5 cellular contexts compared by ENCODE assay signal in genomic region chr2:91743910-91744309, GRCh38.
DNase-seq lines count a peak whose midpoint lies in the region; ATAC-seq, FAIRE-seq and TF ChIP-seq lines count a peak whose summit lies in the region.
"Not testable (repeated sequence)": the region's sequence is repeated elsewhere in the genome, so short reads cannot be mapped to it uniquely, and the experiment has no call there.

No MANE protein-coding gene starts in this region.

- H3K79me2 ChIP-seq in GM23338 (replicated peaks; ENCODE audit: insufficient read depth), result peaks cover 12% of the 10 kb centered on the region
- H3K79me2 ChIP-seq in GM12878 (ENCODE audit: control insufficient read depth, insufficient read depth, low read length), result not testable (repeated sequence)

- not testable (repeated sequence) for H3K4me2 ChIP-seq in A549; GM12878 (ENCODE audit: control insufficient read depth, insufficient read depth)
- H3K4me2 ChIP-seq in GM23338, result peak overlapping the region; percentile 87

- not testable (repeated sequence) for TF ChIP-seq RAD21 in A549 (conservative IDR thresholded peaks at IDR 0.05 in 1 of 2, IDR thresholded peaks at IDR 0.05 in 1 of 2); GM12878 (IDR thresholded peaks at IDR 0.05; ENCODE audit: insufficient read depth, low read depth, low read length)

- not testable (repeated sequence) for TF ChIP-seq POLR2A in A549 (IDR thresholded peaks at IDR 0.05; ENCODE audit: low read length); GM12878 (IDR thresholded peaks at IDR 0.05; ENCODE audit: low read depth, low read length)

- not testable (repeated sequence) for BruUV-seq in GM12878 (replicated peaks; lab: Mats Ljungman, UMichigan)

- H3K4me3 Mint-ChIP-seq in GM23338, result peak overlapping the region; percentile 88
- H3K4me3 Mint-ChIP-seq in activated T-helper 17 cell treated with anti-CD3 and anti-CD28 coated beads, Interleukin-2, amount 50 U/mL, for 72 hours, result not testable (repeated sequence)

- not testable (repeated sequence) for DNase-seq in A549 (ENCODE audit: low read depth in 1 of 2, low spot score in 1 of 2); GM23338 (ENCODE audit: low spot score); GM12878 (ENCODE audit: low read depth, low spot score)

- H3K9ac ChIP-seq in GM12878 (ENCODE audit: control insufficient read depth, insufficient read depth, low read length), result not testable (repeated sequence)

- H3K4me1 ChIP-seq in A549; GM12878 (ENCODE audit: control insufficient read depth, insufficient read depth, low read length): not testable (repeated sequence)
- H3K4me1 ChIP-seq in GM23338 (ENCODE audit: insufficient read depth), result peaks cover 19% of the 10 kb centered on the region

- SMC1A ChIA-PET in GM12878 (lab: Charles Lee; ENCODE audit: uncharacterized antibody, unreplicated experiment), result not testable (repeated sequence)

- peak; percentile 74 for FAIRE-seq in A549 (lab: Jason Lieb, UNC)
- peak; percentile 71 for FAIRE-seq in GM12878 (lab: Jason Lieb, UNC)
- FAIRE-seq in colon (lab: Jason Lieb, UNC), result peak; percentile 10

- H3K9me3 Mint-ChIP-seq in GM23338, result not testable (repeated sequence)
- peaks cover 15% of the 10 kb centered on the region for H3K9me3 Mint-ChIP-seq in activated T-helper 17 cell treated with anti-CD3 and anti-CD28 coated beads, Interleukin-2, amount 50 U/mL, for 72 hours

- H3K9me3 ChIP-seq in A549; GM12878 (replicated peaks; ENCODE audit: control insufficient read depth, insufficient read depth, low read length): not testable (repeated sequence)

- CTCF ChIA-PET in A549 (lab: Yijun Ruan, JAX); GM12878 (lab: Yijun Ruan, JAX): not testable (repeated sequence)

- H3K4me3 ChIP-seq in A549, GM12878: not testable (repeated sequence)
- H3K4me3 ChIP-seq in GM23338, result peak overlapping the region; percentile 53

- ATAC-seq in A549, GM23338: not testable (repeated sequence)
- peak; percentile 72 for ATAC-seq in activated T-helper 17 cell treated with anti-CD3 and anti-CD28 coated beads, Interleukin-2, amount 50 U/mL, for 72 hours (replicated peaks)
- peak; percentile 18; the same call in 1 of the 3 replicates for ATAC-seq in GM12878

- RAD21 ChIA-PET in GM12878 (lab: Charles Lee; ENCODE audit: unreplicated experiment), result not testable (repeated sequence)

- in situ Hi-C loops in GM12878 (cut with MboI), result not testable (repeated sequence)

- H3K36me3 ChIP-seq in GM23338 (ENCODE audit: insufficient read depth); GM12878 (ENCODE audit: control insufficient read depth in 2 of 2, insufficient read depth in 2 of 2, low read length in 1 of 2): not testable (repeated sequence)

- H3F3A ChIP-seq in GM23338 (replicated peaks; ENCODE audit: low read depth), result not testable (repeated sequence)

- TF ChIP-seq CTCF in A549 (IDR thresholded peaks at IDR 0.05); GM23338 (conservative IDR thresholded peaks at IDR 0.05; ENCODE audit: low read depth in 2 of 2); GM12878 (IDR thresholded peaks at IDR 0.05 in 2 of 3, conservative IDR thresholded peaks at IDR 0.05 in 1 of 3; ENCODE audit: control insufficient read depth in 2 of 3, extremely low read depth in 1 of 3, insufficient read depth in 1 of 3, low read depth in 3 of 3, low read length in 3 of 3): not testable (repeated sequence)

- intact Hi-C loops in GM12878 (cut with micrococcal nuclease; ENCODE audit: unreplicated experiment), result not testable (repeated sequence)

- not testable (repeated sequence) for H4K20me1 ChIP-seq in GM23338 (replicated peaks; ENCODE audit: insufficient read depth); GM12878 (ENCODE audit: control insufficient read depth, insufficient read depth)

- not testable (repeated sequence) for H3K27ac Mint-ChIP-seq in GM23338; activated T-helper 17 cell treated with anti-CD3 and anti-CD28 coated beads, Interleukin-2, amount 50 U/mL, for 72 hours

- H3K27me3 Mint-ChIP-seq in GM23338 (ENCODE audit: insufficient read depth, low read depth, poor library complexity), result peaks cover 20% of the 10 kb centered on the region
- H3K27me3 Mint-ChIP-seq in activated T-helper 17 cell treated with anti-CD3 and anti-CD28 coated beads, Interleukin-2, amount 50 U/mL, for 72 hours, result not testable (repeated sequence)

- not testable (repeated sequence) for H3K36me3 Mint-ChIP-seq in GM23338 (ENCODE audit: low read depth); activated T-helper 17 cell treated with anti-CD3 and anti-CD28 coated beads, Interleukin-2, amount 50 U/mL, for 72 hours (ENCODE audit: low read depth)

- peaks cover 40% of the 10 kb centered on the region for H3K4me1 Mint-ChIP-seq in GM23338
- H3K4me1 Mint-ChIP-seq in activated T-helper 17 cell treated with anti-CD3 and anti-CD28 coated beads, Interleukin-2, amount 50 U/mL, for 72 hours, result not testable (repeated sequence)

- not testable (repeated sequence) for H2AFZ ChIP-seq in GM23338; GM12878 (ENCODE audit: control insufficient read depth, low read depth, low read length)

- not testable (repeated sequence) for H3K27ac ChIP-seq in A549; GM23338 (ENCODE audit: low read depth); GM12878 (ENCODE audit: control insufficient read depth, insufficient read depth)

- H3K27me3 ChIP-seq in GM23338 (ENCODE audit: insufficient read depth), result peaks cover 15% of the 10 kb centered on the region; the same call in 1 of the 2 replicates
- H3K27me3 ChIP-seq in GM12878 (replicated peaks in 1 of 2; ENCODE audit: control insufficient read depth in 2 of 2, insufficient read depth in 2 of 2, low read length in 1 of 2), result not testable (repeated sequence)

- POLR2A ChIA-PET in A549 (lab: Yijun Ruan, JAX); GM12878 (lab: Charles Lee): not testable (repeated sequence)

- not testable (repeated sequence) for H3K9me2 ChIP-seq in GM23338 (ENCODE audit: insufficient read depth)

- 20% methylated on average over 1 of the region's 1 CpG for WGBS in A549 (ENCODE audit: missing lambda C conversion rate)
- 0% methylated on average over 1 of the region's 1 CpG for WGBS in GM12878 (ENCODE audit: insufficient coverage, insufficient replicate concordance, low lambda C conversion rate, missing lambda C conversion rate)

- TF ChIP-seq EP300 in A549 (IDR thresholded peaks at IDR 0.05); GM12878 (IDR thresholded peaks at IDR 0.05; ENCODE audit: borderline replicate concordance in 1 of 2, control insufficient read depth in 1 of 2, low read depth in 2 of 2, low read length in 2 of 2): not testable (repeated sequence)
